Comparison of ENCODE assay signal across 13 cellular contexts in the genomic region with DNA sequence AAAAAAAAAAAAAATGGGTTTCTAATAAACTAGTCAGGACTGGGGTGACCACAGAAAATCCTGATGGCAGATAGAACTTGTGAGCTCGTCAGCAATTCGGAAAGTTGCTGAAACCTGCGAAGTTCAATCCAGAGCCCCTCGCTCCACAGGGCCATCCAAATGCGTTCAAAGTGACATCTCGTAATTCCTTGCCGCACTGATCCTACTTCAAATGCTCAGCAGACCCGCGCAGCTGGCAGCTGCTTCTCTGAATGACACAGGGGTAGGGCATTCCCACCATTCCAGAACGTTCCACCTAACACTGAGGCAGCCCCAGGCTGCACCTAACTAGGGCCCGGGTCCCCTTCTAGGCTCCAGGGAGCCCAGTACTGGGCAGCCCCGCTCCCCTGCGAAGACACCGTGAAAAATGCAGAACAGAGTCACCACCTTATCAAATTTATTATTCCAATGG. TPM values are rescaled to one million over a fixed set of nuclear protein-coding genes. Genes with fewer than 3 reads are reported as not detected.
DNase-seq lines count a peak whose midpoint lies in the region; TF ChIP-seq lines count a peak whose summit lies in the region.
"Had no signal": no experiment of that assay in that cellular context is flagged by ENCODE, and none has a peak within 500 bp of the region (broad histone marks: within the 10 kb centered on the region; RNA-seq: fewer than 3 reads in every experiment).

No MANE protein-coding gene starts in this region.

- peaks cover 68% of the 10 kb centered on the region for H3F3A ChIP-seq in neural progenitor cell (ENCODE audit: low read depth)

- peak overlapping the region; percentile 53 for H3K27ac ChIP-seq in neural progenitor cell
- H3K27ac ChIP-seq: uterus had no signal

- H3K4me3 Mint-ChIP-seq in activated CD4-positive, alpha-beta T cell treated with anti-CD3 and anti-CD28 coated beads, Interleukin-2, amount 10 ng/mL, durations not matched to agents 24 days and 14 days = no peak overlapping the region
- H3K4me3 Mint-ChIP-seq in neural progenitor cell = no peak overlapping the region
- H3K4me3 Mint-ChIP-seq: memory B cell had no signal

- peaks cover 6% of the 10 kb centered on the region for H3K4me1 Mint-ChIP-seq in activated CD4-positive, alpha-beta T cell treated with anti-CD3 and anti-CD28 coated beads, Interleukin-2, amount 10 ng/mL, durations not matched to agents 24 days and 14 days
- no peaks in the 10 kb centered on the region for H3K4me1 Mint-ChIP-seq in neural progenitor cell

- no peaks in the 10 kb centered on the region for H3K9me3 ChIP-seq in neural progenitor cell (ENCODE audit: low read depth)
- H3K9me3 ChIP-seq: uterus had no signal

- no peaks in the 10 kb centered on the region for H3K9me3 Mint-ChIP-seq in activated CD4-positive, alpha-beta T cell treated with anti-CD3 and anti-CD28 coated beads, Interleukin-2, amount 10 ng/mL, durations not matched to agents 24 days and 14 days
- no peaks in the 10 kb centered on the region for H3K9me3 Mint-ChIP-seq in neural progenitor cell
- H3K9me3 Mint-ChIP-seq: memory B cell had no signal

- H3K9ac ChIP-seq in neural progenitor cell = no peak overlapping the region

- no peaks in the 10 kb centered on the region for H3K27me3 ChIP-seq in neural progenitor cell
- H3K27me3 ChIP-seq: uterus had no signal

- H3K79me2 ChIP-seq in neural progenitor cell (ENCODE audit: low read depth) = peaks cover 40% of the 10 kb centered on the region

- peak; percentile 65 for DNase-seq in activated CD4-positive, alpha-beta T cell treated with anti-CD3 and anti-CD28 coated beads, Interleukin-2, amount 10 ng/mL, durations not matched to agents 24 days and 14 days
- DNase-seq in activated CD4-positive, alpha-beta T cell treated with anti-CD3 and anti-CD28 coated beads for 1 hour = no peak
- DNase-seq in neural progenitor cell (ENCODE audit: low spot score) = no peak
- no peak for DNase-seq in NCI-H1092 (lab: John Stamatoyannopoulos, UW)
- no peak for DNase-seq in activated CD4-positive, alpha-beta T cell treated with anti-CD3 and anti-CD28 coated beads for 48 hours
- DNase-seq: activated CD4-positive, alpha-beta T cell treated with anti-CD3 and anti-CD28 coated beads, Interleukin-2, amount 50 U/mL, for 1 hour; amygdala; NCI-H1092 treated with DMSO at 0.1 percent for 48 hours; NCI-H524 treated with DMSO at 0.1 percent for 48 hours; retina; uterus had no signal

- H3K27ac Mint-ChIP-seq in activated CD4-positive, alpha-beta T cell treated with anti-CD3 and anti-CD28 coated beads, Interleukin-2, amount 10 ng/mL, durations not matched to agents 24 days and 14 days = no peak overlapping the region
- no peak overlapping the region for H3K27ac Mint-ChIP-seq in neural progenitor cell

- peaks cover 42% of the 10 kb centered on the region for H3K36me3 Mint-ChIP-seq in activated CD4-positive, alpha-beta T cell treated with anti-CD3 and anti-CD28 coated beads, Interleukin-2, amount 10 ng/mL, durations not matched to agents 24 days and 14 days (ENCODE audit: low read depth)
- H3K36me3 Mint-ChIP-seq in neural progenitor cell = peaks cover 17% of the 10 kb centered on the region

- H3K4me1 ChIP-seq in neural progenitor cell = peaks cover 3% of the 10 kb centered on the region
- H3K4me1 ChIP-seq: uterus had no signal

- intact Hi-C loops in activated CD4-positive, alpha-beta T cell treated with anti-CD3 and anti-CD28 coated beads, Interleukin-2, amount 10 ng/mL, durations not matched to agents 24 days and 14 days (cut with micrococcal nuclease) = no loop called here

- peaks cover 2% of the 10 kb centered on the region for H3K36me3 ChIP-seq in neural progenitor cell
- H3K36me3 ChIP-seq: uterus had no signal

- no peak for TF ChIP-seq CTCF in neural progenitor cell (IDR thresholded peaks at IDR 0.05)

- no peak overlapping the region for H3K4me2 ChIP-seq in neural progenitor cell

- H2AFZ ChIP-seq in neural progenitor cell (replicated peaks) = no peak overlapping the region

- peaks cover 73% of the 10 kb centered on the region for H4K20me1 ChIP-seq in neural progenitor cell (ENCODE audit: low read depth)

- no peaks in the 10 kb centered on the region for H3K27me3 Mint-ChIP-seq in activated CD4-positive, alpha-beta T cell treated with anti-CD3 and anti-CD28 coated beads, Interleukin-2, amount 10 ng/mL, durations not matched to agents 24 days and 14 days
- H3K27me3 Mint-ChIP-seq in neural progenitor cell (ENCODE audit: insufficient read depth, low read depth) = peaks cover 7% of the 10 kb centered on the region
- H3K27me3 Mint-ChIP-seq: memory B cell had no signal

- no peak overlapping the region for H3K4me3 ChIP-seq in neural progenitor cell
- H3K4me3 ChIP-seq: uterus had no signal

TF ChIP-seq in PFSK-1, 5 proteins besides CTCF, POLR2A, EP300 and RAD21:
- TF ChIP-seq FOXP2 (optimal IDR thresholded peaks at IDR 0.05; ENCODE audit: borderline replicate concordance, extremely low read depth, extremely low read length, insufficient read depth) = no peak
- TF ChIP-seq SIN3A (IDR thresholded peaks at IDR 0.05; ENCODE audit: borderline replicate concordance, insufficient read depth, low read length) = no peak
- TF ChIP-seq POLR2AphosphoS5 (IDR thresholded peaks at IDR 0.05; ENCODE audit: low read depth, low read length) = peak; percentile 63; the same call in 1 of the 2 replicates
- no peak; the same call in 1 of the 2 replicates for TF ChIP-seq TAF1 (IDR thresholded peaks at IDR 0.05; ENCODE audit: borderline replicate concordance, insufficient read depth, low read length)
- TF ChIP-seq, protein P1, sequence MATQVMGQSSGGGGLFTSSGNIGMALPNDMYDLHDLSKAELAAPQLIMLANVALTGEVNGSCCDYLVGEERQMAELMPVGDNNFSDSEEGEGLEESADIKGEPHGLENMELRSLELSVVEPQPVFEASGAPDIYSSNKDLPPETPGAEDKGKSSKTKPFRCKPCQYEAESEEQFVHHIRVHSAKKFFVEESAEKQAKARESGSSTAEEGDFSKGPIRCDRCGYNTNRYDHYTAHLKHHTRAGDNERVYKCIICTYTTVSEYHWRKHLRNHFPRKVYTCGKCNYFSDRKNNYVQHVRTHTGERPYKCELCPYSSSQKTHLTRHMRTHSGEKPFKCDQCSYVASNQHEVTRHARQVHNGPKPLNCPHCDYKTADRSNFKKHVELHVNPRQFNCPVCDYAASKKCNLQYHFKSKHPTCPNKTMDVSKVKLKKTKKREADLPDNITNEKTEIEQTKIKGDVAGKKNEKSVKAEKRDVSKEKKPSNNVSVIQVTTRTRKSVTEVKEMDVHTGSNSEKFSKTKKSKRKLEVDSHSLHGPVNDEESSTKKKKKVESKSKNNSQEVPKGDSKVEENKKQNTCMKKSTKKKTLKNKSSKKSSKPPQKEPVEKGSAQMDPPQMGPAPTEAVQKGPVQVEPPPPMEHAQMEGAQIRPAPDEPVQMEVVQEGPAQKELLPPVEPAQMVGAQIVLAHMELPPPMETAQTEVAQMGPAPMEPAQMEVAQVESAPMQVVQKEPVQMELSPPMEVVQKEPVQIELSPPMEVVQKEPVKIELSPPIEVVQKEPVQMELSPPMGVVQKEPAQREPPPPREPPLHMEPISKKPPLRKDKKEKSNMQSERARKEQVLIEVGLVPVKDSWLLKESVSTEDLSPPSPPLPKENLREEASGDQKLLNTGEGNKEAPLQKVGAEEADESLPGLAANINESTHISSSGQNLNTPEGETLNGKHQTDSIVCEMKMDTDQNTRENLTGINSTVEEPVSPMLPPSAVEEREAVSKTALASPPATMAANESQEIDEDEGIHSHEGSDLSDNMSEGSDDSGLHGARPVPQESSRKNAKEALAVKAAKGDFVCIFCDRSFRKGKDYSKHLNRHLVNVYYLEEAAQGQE (IDR thresholded peaks at IDR 0.05; ENCODE audit: insufficient read depth in 1 of 2, low read depth in 2 of 2, low read length in 2 of 2) = no peak

RNA-seq across cellular contexts. Expression of a gene that starts 4.8 kb away (rescaled TPM):
- 45.6 and 46.7 TPM in 2 replicates for total RNA-seq in activated CD4-positive, alpha-beta T cell treated with anti-CD3 and anti-CD28 coated beads, Interleukin-2, amount 10 ng/mL, durations not matched to agents 24 days and 14 days
- polyA plus RNA-seq in PFSK-1 (2012; ENCODE audit: insufficient read length, low read depth) = 93.5 TPM
- total RNA-seq in neural progenitor cell (ENCODE audit: low replicate concordance) = 33.7 and 96.6 TPM in 2 replicates

RNA-seq across cellular contexts. Expression of a gene that starts 9.6 kb away (rescaled TPM):
- 2,394 and 2,438 TPM in 2 replicates for total RNA-seq in activated CD4-positive, alpha-beta T cell treated with anti-CD3 and anti-CD28 coated beads, Interleukin-2, amount 10 ng/mL, durations not matched to agents 24 days and 14 days
- 4,689 TPM for polyA plus RNA-seq in PFSK-1 (2012; ENCODE audit: insufficient read length, low read depth)
- 1,288 and 2,841 TPM in 2 replicates for total RNA-seq in neural progenitor cell (ENCODE audit: low replicate concordance)

RNA-seq across cellular contexts. Expression of a gene that starts 31.9 kb away (rescaled TPM):
- 32.2 and 33.2 TPM in 2 replicates for total RNA-seq in activated CD4-positive, alpha-beta T cell treated with anti-CD3 and anti-CD28 coated beads, Interleukin-2, amount 10 ng/mL, durations not matched to agents 24 days and 14 days
- polyA plus RNA-seq in PFSK-1 (2012; ENCODE audit: insufficient read length, low read depth) = 36.0 TPM
- total RNA-seq in neural progenitor cell (ENCODE audit: low replicate concordance) = 17.0 and 34.1 TPM in 2 replicates

RNA-seq across cellular contexts. Expression of a gene that starts 42.8 kb away (rescaled TPM):
- not detected in 2 replicates for total RNA-seq in activated CD4-positive, alpha-beta T cell treated with anti-CD3 and anti-CD28 coated beads, Interleukin-2, amount 10 ng/mL, durations not matched to agents 24 days and 14 days
- polyA plus RNA-seq in PFSK-1 (2012; ENCODE audit: insufficient read length, low read depth) = not detected
- 0.77 and 1.1 TPM in 2 replicates for total RNA-seq in neural progenitor cell (ENCODE audit: low replicate concordance)
